1 cellular context compared by ENCODE assay signal in genomic region chr3:99925584-99925983, GRCh38.
TF ChIP-seq lines count a peak whose summit lies in the region.

No MANE protein-coding gene starts in this region.

TF ChIP-seq in HEK293, 187 proteins besides CTCF, POLR2A, EP300 and RAD21 (continued from another document and continues in another):
- no peak for TF ChIP-seq ZNF248 (tag by site-specific recombination; IDR thresholded peaks at IDR 0.05)
- TF ChIP-seq ZNF600 (tag by site-specific recombination; IDR thresholded peaks at IDR 0.05): peak; percentile 84
- TF ChIP-seq ZNF518A (tag by site-specific recombination; conservative IDR thresholded peaks at IDR 0.05; ENCODE audit: low read depth): no peak
- no peak for TF ChIP-seq ZBTB6 (tag by site-specific recombination; IDR thresholded peaks at IDR 0.05)
- no peak for TF ChIP-seq ZNF548 (tag by site-specific recombination; IDR thresholded peaks at IDR 0.05)
- no peak for TF ChIP-seq ZNF514 (tag by site-specific recombination; IDR thresholded peaks at IDR 0.05)
- peak; percentile 73 for TF ChIP-seq ZBTB17 (tag by site-specific recombination; IDR thresholded peaks at IDR 0.05)
- TF ChIP-seq ZNF280C (tag by site-specific recombination; IDR thresholded peaks at IDR 0.05): no peak
- no peak for TF ChIP-seq ZNF433 (tag by site-specific recombination; IDR thresholded peaks at IDR 0.05; ENCODE audit: low read depth)
- no peak for TF ChIP-seq PRDM4 (tag by site-specific recombination; IDR thresholded peaks at IDR 0.05)
- no peak for TF ChIP-seq SALL2 (tag by site-specific recombination; IDR thresholded peaks at IDR 0.05; ENCODE audit: borderline replicate concordance)
- peak; percentile 74 for TF ChIP-seq ZBTB21 (tag by site-specific recombination; IDR thresholded peaks at IDR 0.05)
- peak; percentile 50; the same call in 1 of the 2 replicates for TF ChIP-seq ZXDB (tag by site-specific recombination; IDR thresholded peaks at IDR 0.05)
- no peak for TF ChIP-seq ZNF596 (tag by site-specific recombination; IDR thresholded peaks at IDR 0.05)
- 0 out of 2 replicates have a peak, but pooled peaks have one; percentile 34 for TF ChIP-seq ZEB2 (tag by site-specific recombination; IDR thresholded peaks at IDR 0.05)
- no peak for TF ChIP-seq ZSCAN4 (tag by site-specific recombination; IDR thresholded peaks at IDR 0.05)
- no peak for TF ChIP-seq ZNF311 (tag by site-specific recombination; IDR thresholded peaks at IDR 0.05; ENCODE audit: borderline replicate concordance)
- no peak for TF ChIP-seq ZNF776 (tag by site-specific recombination; IDR thresholded peaks at IDR 0.05; ENCODE audit: borderline replicate concordance)
- 0 out of 2 replicates have a peak, but pooled peaks have one; percentile 16 for TF ChIP-seq ZNF2 (tag by site-specific recombination; IDR thresholded peaks at IDR 0.05)
- TF ChIP-seq KLF10 (tag by site-specific recombination; IDR thresholded peaks at IDR 0.05): no peak
- no peak for TF ChIP-seq ZNF76 (tag by site-specific recombination; IDR thresholded peaks at IDR 0.05; ENCODE audit: borderline replicate concordance, low read depth)
- TF ChIP-seq ZNF302 (tag by site-specific recombination; IDR thresholded peaks at IDR 0.05; ENCODE audit: low read depth): no peak
- no peak for TF ChIP-seq ZSCAN30 (tag by site-specific recombination; IDR thresholded peaks at IDR 0.05)
- TF ChIP-seq ZNF132 (tag by site-specific recombination; IDR thresholded peaks at IDR 0.05; ENCODE audit: borderline replicate concordance): no peak
- TF ChIP-seq GLIS1 (tag by site-specific recombination; IDR thresholded peaks at IDR 0.05): no peak
- no peak for TF ChIP-seq ZSCAN18 (tag by site-specific recombination; IDR thresholded peaks at IDR 0.05)
- no peak for TF ChIP-seq ZNF354C (tag by site-specific recombination; IDR thresholded peaks at IDR 0.05; ENCODE audit: borderline replicate concordance, low read depth)
- TF ChIP-seq ZNF501 (tag by site-specific recombination; IDR thresholded peaks at IDR 0.05): no peak
- no peak for TF ChIP-seq ZNF830 (tag by site-specific recombination; IDR thresholded peaks at IDR 0.05; ENCODE audit: low read depth)
- TF ChIP-seq WT1 (tag by site-specific recombination; IDR thresholded peaks at IDR 0.05): no peak
- no peak for TF ChIP-seq ZBTB48 (tag by site-specific recombination; IDR thresholded peaks at IDR 0.05)
- no peak for TF ChIP-seq GLI2 (tag by site-specific recombination; IDR thresholded peaks at IDR 0.05; ENCODE audit: borderline replicate concordance, low read depth)
- TF ChIP-seq PATZ1 (tag by site-specific recombination; IDR thresholded peaks at IDR 0.05): no peak
- peak; percentile 69 for TF ChIP-seq ZNF366 (tag by site-specific recombination; conservative IDR thresholded peaks at IDR 0.05)
- TF ChIP-seq ZNF560 (tag by site-specific recombination; IDR thresholded peaks at IDR 0.05; ENCODE audit: borderline replicate concordance): no peak
- peak; percentile 57; the same call in 1 of the 2 replicates for TF ChIP-seq ATF2 (tag by site-specific recombination; IDR thresholded peaks at IDR 0.05; ENCODE audit: low read depth)
- no peak for TF ChIP-seq ZNF114 (tag by site-specific recombination; IDR thresholded peaks at IDR 0.05)
- TF ChIP-seq ZNF645 (tag by site-specific recombination; IDR thresholded peaks at IDR 0.05): no peak
- TF ChIP-seq ZFP69B (tag by site-specific recombination; IDR thresholded peaks at IDR 0.05): no peak
